ENCODE assay signal across 1 cellular context in genomic region chr1:42456010-42456753, GRCh38.
A peak's percentile ranks its signal among the peaks of the same experiment; 100 is the strongest.
TF ChIP-seq lines count a peak whose summit lies in the region.

Gene PPCS, plus strand, starts transcription at chr1:42456543. Its CDS starts 23 bp downstream, at chr1:42456566.
Gene ZMYND12, minus strand, starts transcription at chr1:42456022. Its CDS starts 25 bp downstream, at chr1:42455997.

TF ChIP-seq in HepG2, 621 proteins besides CTCF, POLR2A, EP300 and RAD21 (continued from another document and continues in another):
- no peak; the same call in 1 of the 2 replicates for TF ChIP-seq PRDM15 (CRISPR knock-in tag; IDR thresholded peaks at IDR 0.05)
- no peak for TF ChIP-seq ZKSCAN1 (IDR thresholded peaks at IDR 0.05; ENCODE audit: low read length)
- TF ChIP-seq ZNF749 (CRISPR knock-in tag; IDR thresholded peaks at IDR 0.05; ENCODE audit: borderline replicate concordance): peak; percentile 81; the same call in 1 of the 2 replicates
- peak; percentile 86; the same call in 1 of the 2 replicates for TF ChIP-seq KAT7 (CRISPR knock-in tag; IDR thresholded peaks at IDR 0.05; ENCODE audit: borderline replicate concordance)
- TF ChIP-seq, protein P1, sequence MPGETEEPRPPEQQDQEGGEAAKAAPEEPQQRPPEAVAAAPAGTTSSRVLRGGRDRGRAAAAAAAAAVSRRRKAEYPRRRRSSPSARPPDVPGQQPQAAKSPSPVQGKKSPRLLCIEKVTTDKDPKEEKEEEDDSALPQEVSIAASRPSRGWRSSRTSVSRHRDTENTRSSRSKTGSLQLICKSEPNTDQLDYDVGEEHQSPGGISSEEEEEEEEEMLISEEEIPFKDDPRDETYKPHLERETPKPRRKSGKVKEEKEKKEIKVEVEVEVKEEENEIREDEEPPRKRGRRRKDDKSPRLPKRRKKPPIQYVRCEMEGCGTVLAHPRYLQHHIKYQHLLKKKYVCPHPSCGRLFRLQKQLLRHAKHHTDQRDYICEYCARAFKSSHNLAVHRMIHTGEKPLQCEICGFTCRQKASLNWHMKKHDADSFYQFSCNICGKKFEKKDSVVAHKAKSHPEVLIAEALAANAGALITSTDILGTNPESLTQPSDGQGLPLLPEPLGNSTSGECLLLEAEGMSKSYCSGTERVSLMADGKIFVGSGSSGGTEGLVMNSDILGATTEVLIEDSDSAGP (CRISPR knock-in tag; IDR thresholded peaks at IDR 0.05; ENCODE audit: borderline replicate concordance): peak; percentile 90
- TF ChIP-seq GATAD1 (CRISPR knock-in tag; IDR thresholded peaks at IDR 0.05): peak; percentile 39; the same call in 1 of the 2 replicates
- TF ChIP-seq RERE (CRISPR knock-in tag; IDR thresholded peaks at IDR 0.05; ENCODE audit: low read depth): no peak
- TF ChIP-seq ZNF781 (CRISPR knock-in tag; IDR thresholded peaks at IDR 0.05; ENCODE audit: borderline replicate concordance, not compliant biosample characterization): no peak
- TF ChIP-seq ZNF296 (CRISPR knock-in tag; conservative IDR thresholded peaks at IDR 0.05): 0 out of 2 replicates have a peak, but pooled peaks have one; percentile 60
- peak; percentile 74; the same call in 1 of the 2 replicates for TF ChIP-seq ZBTB42 (CRISPR knock-in tag; IDR thresholded peaks at IDR 0.05)
- peak; percentile 73; the same call in 1 of the 2 replicates for TF ChIP-seq UBTF (CRISPR knock-in tag; IDR thresholded peaks at IDR 0.05)
- TF ChIP-seq ZNF224 (CRISPR knock-in tag; IDR thresholded peaks at IDR 0.05): 0 out of 2 replicates have a peak, but pooled peaks have one; percentile 83
- TF ChIP-seq ZNF253 (CRISPR knock-in tag; IDR thresholded peaks at IDR 0.05; ENCODE audit: borderline replicate concordance): no peak; the same call in 1 of the 2 replicates
- peak; percentile 30; the same call in 1 of the 2 replicates for TF ChIP-seq CCDC6 (CRISPR knock-in tag; IDR thresholded peaks at IDR 0.05)
- TF ChIP-seq, protein P2, sequence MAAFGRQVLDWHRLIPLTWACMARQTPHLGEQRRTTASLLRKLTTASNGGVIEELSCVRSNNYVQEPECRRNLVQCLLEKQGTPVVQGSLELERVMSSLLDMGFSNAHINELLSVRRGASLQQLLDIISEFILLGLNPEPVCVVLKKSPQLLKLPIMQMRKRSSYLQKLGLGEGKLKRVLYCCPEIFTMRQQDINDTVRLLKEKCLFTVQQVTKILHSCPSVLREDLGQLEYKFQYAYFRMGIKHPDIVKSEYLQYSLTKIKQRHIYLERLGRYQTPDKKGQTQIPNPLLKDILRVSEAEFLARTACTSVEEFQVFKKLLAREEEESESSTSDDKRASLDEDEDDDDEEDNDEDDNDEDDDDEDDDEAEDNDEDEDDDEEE (CRISPR knock-in tag; IDR thresholded peaks at IDR 0.05): peak; percentile 91
- peak; percentile 52; the same call in 1 of the 2 replicates for TF ChIP-seq ZNF331 (CRISPR knock-in tag; IDR thresholded peaks at IDR 0.05)
- no peak for TF ChIP-seq ZNF704 (CRISPR knock-in tag; IDR thresholded peaks at IDR 0.05; ENCODE audit: borderline replicate concordance)
- TF ChIP-seq ZFP90 (CRISPR knock-in tag; IDR thresholded peaks at IDR 0.05; ENCODE audit: borderline replicate concordance): peak; percentile 51; the same call in 1 of the 2 replicates
- peak; percentile 87; the same call in 1 of the 2 replicates for TF ChIP-seq ZNF577 (CRISPR knock-in tag; IDR thresholded peaks at IDR 0.05; ENCODE audit: borderline replicate concordance, low read depth)
- TF ChIP-seq TIGD3 (CRISPR knock-in tag; IDR thresholded peaks at IDR 0.05; ENCODE audit: borderline replicate concordance): peak; percentile 75
- TF ChIP-seq KDM6A (CRISPR knock-in tag; IDR thresholded peaks at IDR 0.05; ENCODE audit: low read depth): no peak
- TF ChIP-seq HDAC1 (CRISPR knock-in tag; IDR thresholded peaks at IDR 0.05): peak; percentile 79
- peak; percentile 68; the same call in 1 of the 2 replicates for TF ChIP-seq MXD4 (CRISPR knock-in tag; IDR thresholded peaks at IDR 0.05)
- TF ChIP-seq HINFP (CRISPR knock-in tag; IDR thresholded peaks at IDR 0.05; ENCODE audit: low read depth): peak; percentile 33; the same call in 1 of the 2 replicates
- TF ChIP-seq ZNF142 (CRISPR knock-in tag; IDR thresholded peaks at IDR 0.05): peak; percentile 90
- peak; percentile 87; the same call in 1 of the 2 replicates for TF ChIP-seq TBX2 (CRISPR knock-in tag; IDR thresholded peaks at IDR 0.05; ENCODE audit: borderline replicate concordance)
